ENCODE assay signal across 8 cellular contexts in genomic region chr19:56477429-56478338, GRCh38. TPM values are rescaled to one million over a fixed set of nuclear protein-coding genes. Genes with fewer than 3 reads are reported as not detected.
DNase-seq lines count a peak whose midpoint lies in the region; ATAC-seq, FAIRE-seq and TF ChIP-seq lines count a peak whose summit lies in the region.

No MANE protein-coding gene starts in this region.

- BruUV-seq in PC-3 (replicated peaks; lab: Mats Ljungman, UMichigan): no TSS peak

- peaks cover 35% of the 10 kb centered on the region for H3K27me3 Mint-ChIP-seq in activated naive CD8-positive, alpha-beta T cell treated with anti-CD3 and anti-CD28 coated beads for 36 hours
- H3K27me3 Mint-ChIP-seq in glutamatergic neuron (ENCODE audit: unreplicated experiment) (peaks cover 14% of the 10 kb centered on the region), type B pancreatic cell (no peaks in the 10 kb centered on the region)

- H3K4me1 ChIP-seq in PC-3 (ENCODE audit: insufficient read depth, low read length) (no peaks in the 10 kb centered on the region), osteoblast (ENCODE audit: insufficient read depth, low read length) (peaks cover 11% of the 10 kb centered on the region), thoracic aorta (ENCODE audit: control insufficient read depth in 1 of 2, low read depth in 2 of 2) (peaks cover 4 to 18% of the 10 kb centered on the region in 2 donors)

- peak overlapping the region; percentile 91 for H3K4me2 ChIP-seq in PC-3 (ENCODE audit: low read length)
- peak overlapping the region; percentile 98 for H3K4me2 ChIP-seq in osteoblast (ENCODE audit: insufficient read depth, low read length)

- peaks cover 31% of the 10 kb centered on the region for H3K79me2 ChIP-seq in PC-3 (ENCODE audit: low read length)
- H3K79me2 ChIP-seq in osteoblast (ENCODE audit: insufficient read depth, low read length): peaks cover 48% of the 10 kb centered on the region

- H3K4me3 Mint-ChIP-seq in activated naive CD8-positive, alpha-beta T cell treated with anti-CD3 and anti-CD28 coated beads for 36 hours: peak overlapping the region; percentile 94
- H3K4me3 Mint-ChIP-seq in glutamatergic neuron (ENCODE audit: unreplicated experiment) (peak overlapping the region; percentile 97), type B pancreatic cell (no peak overlapping the region)

- ATAC-seq in PC-3 (peak; percentile 90), thoracic aorta (ENCODE audit: insufficient number of reproducible peaks, low FRiP score, low read depth) (peak; percentile 73), HG02884 (IDR thresholded peaks at IDR 0.05; ENCODE audit: unreplicated experiment) (no peak)

- H3K9me3 Mint-ChIP-seq in activated naive CD8-positive, alpha-beta T cell treated with anti-CD3 and anti-CD28 coated beads for 36 hours: peaks cover 55% of the 10 kb centered on the region
- H3K9me3 Mint-ChIP-seq in glutamatergic neuron (ENCODE audit: unreplicated experiment): peaks cover 32% of the 10 kb centered on the region
- H3K9me3 Mint-ChIP-seq in type B pancreatic cell: peaks cover 15% of the 10 kb centered on the region

- DNase-seq in PC-3 (peak; percentile 86), glutamatergic neuron (peak; percentile 95), osteoblast (ENCODE audit: insufficient read length, low spot score, missing footprints) (peak; percentile 97), thoracic aorta (ENCODE audit: low spot score) (peak; percentile 46), type B pancreatic cell (ENCODE audit: extremely low spot score, unreplicated experiment) (no peak)
- peak; percentile 87 for DNase-seq in activated naive CD8-positive, alpha-beta T cell treated with anti-CD3 and anti-CD28 coated beads for 36 hours

- H3K9me3 ChIP-seq in PC-3 (ENCODE audit: low read length): peaks cover 60% of the 10 kb centered on the region
- H3K9me3 ChIP-seq in osteoblast (ENCODE audit: low read depth, low read length): no peaks in the 10 kb centered on the region
- peaks cover 27% of the 10 kb centered on the region for H3K9me3 ChIP-seq in thoracic aorta

- H3K27me3 ChIP-seq in PC-3 (ENCODE audit: low read length) (no peaks in the 10 kb centered on the region), osteoblast (ENCODE audit: insufficient read depth, low read length) (no peaks in the 10 kb centered on the region), thoracic aorta (replicated peaks; ENCODE audit: insufficient read depth) (no peaks in the 10 kb centered on the region)

- H3K27ac Mint-ChIP-seq in activated naive CD8-positive, alpha-beta T cell treated with anti-CD3 and anti-CD28 coated beads for 36 hours: peak overlapping the region; percentile 99
- H3K27ac Mint-ChIP-seq in glutamatergic neuron (ENCODE audit: unreplicated experiment) (peak overlapping the region; percentile 92), type B pancreatic cell (no peak overlapping the region)

- peaks cover 78% of the 10 kb centered on the region for H3K36me3 Mint-ChIP-seq in activated naive CD8-positive, alpha-beta T cell treated with anti-CD3 and anti-CD28 coated beads for 36 hours
- H3K36me3 Mint-ChIP-seq in glutamatergic neuron (ENCODE audit: unreplicated experiment): peaks cover 24% of the 10 kb centered on the region
- no peaks in the 10 kb centered on the region for H3K36me3 Mint-ChIP-seq in type B pancreatic cell

- peak; percentile 61 for FAIRE-seq in G401.6 (lab: Jason Lieb, UNC)

- peaks cover 36% of the 10 kb centered on the region for H3K36me3 ChIP-seq in PC-3 (ENCODE audit: low read depth, low read length)
- no peaks in the 10 kb centered on the region for H3K36me3 ChIP-seq in osteoblast (ENCODE audit: insufficient read depth, low read length)
- no peaks in the 10 kb centered on the region for H3K36me3 ChIP-seq in thoracic aorta

- no peaks in the 10 kb centered on the region for H3F3A ChIP-seq in PC-3 (ENCODE audit: low read length, unreplicated experiment)

- H4K20me1 ChIP-seq in PC-3 (ENCODE audit: low read length) (no peaks in the 10 kb centered on the region), osteoblast (ENCODE audit: insufficient read depth, low read length) (no peaks in the 10 kb centered on the region)

- H3K9ac ChIP-seq in PC-3 (ENCODE audit: low read length): peak overlapping the region; percentile 59

- peaks cover 16% of the 10 kb centered on the region for H3K4me1 Mint-ChIP-seq in activated naive CD8-positive, alpha-beta T cell treated with anti-CD3 and anti-CD28 coated beads for 36 hours
- peaks cover 16% of the 10 kb centered on the region for H3K4me1 Mint-ChIP-seq in glutamatergic neuron (ENCODE audit: low read depth, unreplicated experiment)
- no peaks in the 10 kb centered on the region for H3K4me1 Mint-ChIP-seq in type B pancreatic cell (ENCODE audit: unreplicated experiment)

- TF ChIP-seq CTCF in PC-3 (conservative IDR thresholded peaks at IDR 0.05; ENCODE audit: low read depth, low read length): no peak
- TF ChIP-seq CTCF in glutamatergic neuron (IDR thresholded peaks at IDR 0.05; ENCODE audit: partially characterized antibody, unreplicated experiment): no peak
- TF ChIP-seq CTCF in osteoblast (IDR thresholded peaks at IDR 0.05; ENCODE audit: extremely low read depth, low read depth, low read length): no peak
- TF ChIP-seq CTCF in thoracic aorta (IDR thresholded peaks at IDR 0.05): no peak
- no peak for TF ChIP-seq CTCF in type B pancreatic cell (conservative IDR thresholded peaks at IDR 0.05)

- peak overlapping the region; percentile 39 for H3K27ac ChIP-seq in PC-3 (ENCODE audit: low read length)
- H3K27ac ChIP-seq in osteoblast (ENCODE audit: low read depth, low read length): peak overlapping the region; percentile 81
- peak overlapping the region; percentile 60 to 65 for H3K27ac ChIP-seq in thoracic aorta

- POLR2A ChIA-PET in PC-3 (lab: Charles Lee; ENCODE audit: unreplicated experiment): no interaction called here

- no peaks in the 10 kb centered on the region for H3K9me2 ChIP-seq in PC-3 (replicated peaks; ENCODE audit: low read length)

- H2AFZ ChIP-seq in PC-3 (ENCODE audit: low read length) (peak overlapping the region; percentile 97), osteoblast (ENCODE audit: low read length) (peak overlapping the region; percentile 100)

- intact Hi-C loops in PC-3 (cut with micrococcal nuclease): loop anchor here (5.0 kb wide), 1 partner anchor 335 kb away; the partner anchor contains the start of gene ZNF444

- CTCF ChIA-PET in PC-3 (lab: Charles Lee): no interaction called here

- H3K4me3 ChIP-seq in PC-3 (ENCODE audit: low read length): peak overlapping the region; percentile 65
- peak overlapping the region; percentile 96 for H3K4me3 ChIP-seq in osteoblast (ENCODE audit: insufficient read depth, low read length)
- peak overlapping the region; percentile 83 for H3K4me3 ChIP-seq in thoracic aorta

RNA-seq across cellular contexts. Expression of gene ZNF667, which starts 0.5 kb away (rescaled TPM):
- total RNA-seq in PC-3 (2014; rRNA removed) (2.5 and 3.2 TPM in 2 replicates), glutamatergic neuron (ENCODE audit: unreplicated experiment) (6.0 TPM), osteoblast (5.8 and 7.7 TPM in 2 replicates), thoracic aorta (1 to 10 TPM; 4.6 to 7.8 TPM), type B pancreatic cell (ENCODE audit: low replicate concordance) (0.10 TPM in 1 of 2 replicates, not detected in the other)
- total RNA-seq in activated naive CD8-positive, alpha-beta T cell treated with anti-CD3 and anti-CD28 coated beads for 36 hours: 1 to 10 TPM; 7.3 to 7.7 TPM

RNA-seq across cellular contexts. Expression of gene ZNF471, which starts 30.0 kb away (rescaled TPM):
- 0.07 and 0.23 TPM in 2 replicates for total RNA-seq in PC-3 (2014; rRNA removed)
- 1 to 10 TPM; 1.2 to 1.5 TPM for total RNA-seq in activated naive CD8-positive, alpha-beta T cell treated with anti-CD3 and anti-CD28 coated beads for 36 hours
- 18.7 TPM for total RNA-seq in glutamatergic neuron (ENCODE audit: unreplicated experiment)
- 4.7 and 5.1 TPM in 2 replicates for total RNA-seq in osteoblast
- 1 to 10 TPM; 3.9 to 6.2 TPM for total RNA-seq in thoracic aorta
- 0.05 TPM in 1 of 2 replicates, not detected in the other for total RNA-seq in type B pancreatic cell (ENCODE audit: low replicate concordance)
